Comparison of ENCODE assay signal across 14 cellular contexts in the genomic region with DNA sequence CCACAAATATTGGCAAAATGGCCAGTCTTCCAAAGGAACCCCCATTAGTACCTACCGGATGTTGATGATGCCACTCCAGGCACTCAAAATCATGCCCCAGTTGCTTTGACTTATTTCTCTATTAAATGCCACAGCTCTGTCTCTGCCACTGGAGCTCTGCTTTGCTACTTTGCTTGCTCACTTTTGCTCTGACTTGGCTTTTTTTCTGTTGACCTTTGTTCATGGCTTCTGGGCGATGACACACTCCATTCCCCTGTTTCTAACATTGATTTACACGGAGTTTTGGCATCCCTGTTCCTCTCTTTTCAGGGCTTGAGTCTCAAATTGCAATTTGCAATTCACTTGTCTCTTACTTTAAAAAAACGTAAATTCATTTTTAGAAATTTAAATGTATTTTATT.
DNase-seq lines count a peak whose midpoint lies in the region; ATAC-seq, FAIRE-seq and TF ChIP-seq lines count a peak whose summit lies in the region.
"Had no signal": no experiment of that assay in that cellular context is flagged by ENCODE, and none has a peak within 500 bp of the region (broad histone marks: within the 10 kb centered on the region; RNA-seq: fewer than 3 reads in every experiment).

No MANE protein-coding gene starts in this region.

- H4K8ac ChIP-seq in H9 (replicated peaks; ENCODE audit: insufficient read length, low read depth, low read length) = no peak overlapping the region

- H3K4me1 Mint-ChIP-seq in H9 (peaks cover 5 to 9% of the 10 kb centered on the region in 2 experiments), progenitor cell of endocrine pancreas (ENCODE audit: low read depth) (peaks cover 9% of the 10 kb centered on the region)

- peaks cover 1% of the 10 kb centered on the region; the same call in 1 of the 2 replicates for H3K4me1 ChIP-seq in H9 (ENCODE audit: insufficient read depth, low read length)
- H3K4me1 ChIP-seq in K562 (replicated peaks in 1 of 2; ENCODE audit: control insufficient read depth in 2 of 2, insufficient read depth in 2 of 2, low read length in 2 of 2) = no peaks in the 10 kb centered on the region
- no peaks in the 10 kb centered on the region for H3K4me1 ChIP-seq in OCI-LY7 (ENCODE audit: insufficient read depth, low read length, poor library complexity, severe bottlenecking)
- H3K4me1 ChIP-seq in tibial artery = no peaks in the 10 kb centered on the region

- TF ChIP-seq EP300 in K562 (IDR thresholded peaks at IDR 0.05; ENCODE audit: low read length) = no peak

- no peak overlapping the region for H3K4me3 ChIP-seq in K562
- H3K4me3 ChIP-seq in OCI-LY7 (ENCODE audit: low read depth, low read length, poor library complexity, severe bottlenecking) = no peak overlapping the region
- H3K4me3 ChIP-seq in tibial artery = no peak overlapping the region
- H3K4me3 ChIP-seq: PC-9 had no signal

- no peak overlapping the region for H4K91ac ChIP-seq in H9 (ENCODE audit: insufficient read length, low read depth, low read length)

- no peaks in the 10 kb centered on the region for H3K79me2 ChIP-seq in H9 (ENCODE audit: insufficient read depth, low read length)
- no peaks in the 10 kb centered on the region for H3K79me2 ChIP-seq in K562 (ENCODE audit: control insufficient read depth, insufficient read depth, low read length)
- no peaks in the 10 kb centered on the region for H3K79me2 ChIP-seq in OCI-LY7 (ENCODE audit: insufficient read depth, low read depth, low read length)

- H3K27me3 ChIP-seq in H9 (ENCODE audit: insufficient read depth, low read length) = no peaks in the 10 kb centered on the region
- H3K27me3 ChIP-seq in K562 (ENCODE audit: control insufficient read depth in 2 of 2, insufficient read depth in 2 of 2, low read length in 2 of 2) = peaks cover 6 to 13% of the 10 kb centered on the region in 2 experiments
- no peaks in the 10 kb centered on the region for H3K27me3 ChIP-seq in tibial artery
- H3K27me3 ChIP-seq: BE2C had no signal

- H3T11ph ChIP-seq in H9 (ENCODE audit: low read length) = no peak overlapping the region

- no TSS peak for BruUV-seq in K562 (replicated peaks; lab: Mats Ljungman, UMichigan)
- BruUV-seq in OCI-LY7 (replicated peaks; lab: Mats Ljungman, UMichigan) = no TSS peak

- intact Hi-C loops in K562 (cut with micrococcal nuclease) = no loop called here
- intact Hi-C loops in sciatic nerve (cut with DNase I) = no loop called here
- intact Hi-C loops in OCI-LY7 (cut with micrococcal nuclease; ENCODE audit: unreplicated experiment) = no loop called here
- intact Hi-C loops in tibial artery (cut with DNase I; ENCODE audit: low total_unique reads) = no loop called here

- no CpG with 5 or more reads among the region's 4 CpGs for WGBS in H9 (ENCODE audit: extremely low coverage, insufficient read length, low lambda C conversion rate)
- WGBS in K562 (ENCODE audit: insufficient coverage, low coverage, missing lambda C conversion rate) = 9% methylated on average over 4 of the region's 4 CpGs

- H3K18ac ChIP-seq in H9 (ENCODE audit: insufficient read length, low read depth, low read length) = no peak overlapping the region

- H3K27ac ChIP-seq in H9 (ENCODE audit: insufficient read length, low read depth, low read length) (no peak overlapping the region), K562 (ENCODE audit: extremely low read depth, low read depth, low read length) (no peak overlapping the region), OCI-LY7 (ENCODE audit: low read depth, low read length, poor library complexity, severe bottlenecking) (no peak overlapping the region), tibial artery (no peak overlapping the region)
- H3K27ac ChIP-seq: PC-9 had no signal

- no peaks in the 10 kb centered on the region for H3K9me1 ChIP-seq in K562 (ENCODE audit: control insufficient read depth, insufficient read depth, low read length)

- ATAC-seq in K562 (peak; percentile 12; the same call in 2 of the 3 replicates), left lobe of liver (peak; percentile 97), sciatic nerve (peak; percentile 61)

- no peak overlapping the region for H2BK120ac ChIP-seq in H9 (ENCODE audit: low read depth, low read length, poor library complexity, severe bottlenecking)

- no peak overlapping the region for H2BK15ac ChIP-seq in H9 (ENCODE audit: low read depth, low read length)

- no peaks in the 10 kb centered on the region for H3K79me1 ChIP-seq in H9 (ENCODE audit: insufficient read depth, low read depth, low read length, poor library complexity, severe bottlenecking)

- no peak for TF ChIP-seq RAD21 in K562 (CRISPR knock-in tag; conservative IDR thresholded peaks at IDR 0.05 in 1 of 2, IDR thresholded peaks at IDR 0.05 in 1 of 2)

- CTCF ChIA-PET in K562 (lab: Yijun Ruan, JAX; ENCODE audit: low intra/inter-chr PET ratio) = no interaction called here
- CTCF ChIA-PET in OCI-LY7 (lab: Charles Lee; ENCODE audit: unreplicated experiment) = no interaction called here

- no peaks in the 10 kb centered on the region for H3K9me2 ChIP-seq in OCI-LY7 (ENCODE audit: insufficient read depth, low read length)

- no peak for TF ChIP-seq POLR2A in K562 (conservative IDR thresholded peaks at IDR 0.05)

- no peak overlapping the region for H4K5ac ChIP-seq in H9 (ENCODE audit: insufficient read length, low read depth, low read length)

- H3K14ac ChIP-seq in H9 (ENCODE audit: insufficient read depth, low read length) = peak overlapping the region; percentile 71; the same call in 1 of the 2 replicates

- in situ Hi-C loops in K562 (cut with MboI) = no loop called here

- H3K27me3 Mint-ChIP-seq in H9 (ENCODE audit: low read depth) (no peaks in the 10 kb centered on the region), progenitor cell of endocrine pancreas (no peaks in the 10 kb centered on the region)
- H3K27me3 Mint-ChIP-seq: CD4-positive, alpha-beta memory T cell had no signal

- no peak overlapping the region for H3K4ac ChIP-seq in H9 (ENCODE audit: low read depth, low read length)

- H2AK5ac ChIP-seq in H9 (ENCODE audit: insufficient read length, low read length) = no peak overlapping the region

- no peak overlapping the region for H3K56ac ChIP-seq in H9 (ENCODE audit: insufficient read length, low read depth, low read length)

- no peak for FAIRE-seq in K562 (lab: Jason Lieb, UNC)

- no peak overlapping the region for H3K9ac ChIP-seq in H9 (ENCODE audit: extremely low read depth, insufficient read length, low read length)
- H3K9ac ChIP-seq in K562 (ENCODE audit: insufficient read depth in 1 of 2, low read depth in 2 of 2, low read length in 2 of 2) = no peak overlapping the region

- TF ChIP-seq CTCF in H9 (conservative IDR thresholded peaks at IDR 0.05) = no peak
- no peak for TF ChIP-seq CTCF in K562 (IDR thresholded peaks at IDR 0.05 in 2 of 3, conservative IDR thresholded peaks at IDR 0.05 in 1 of 3; ENCODE audit: insufficient read depth in 2 of 3, low read depth in 1 of 3, low read length in 3 of 3)
- TF ChIP-seq CTCF in OCI-LY7 (conservative IDR thresholded peaks at IDR 0.05; ENCODE audit: low read length) = no peak
- no peak for TF ChIP-seq CTCF in tibial artery (IDR thresholded peaks at IDR 0.05)
- TF ChIP-seq CTCF in progenitor cell of endocrine pancreas (IDR thresholded peaks at IDR 0.05; ENCODE audit: unreplicated experiment) = no peak

- H3K4me3 Mint-ChIP-seq in H9 (no peak overlapping the region), progenitor cell of endocrine pancreas (ENCODE audit: low read depth) (no peak overlapping the region)
- H3K4me3 Mint-ChIP-seq: CD4-positive, alpha-beta memory T cell had no signal

- H2AFZ ChIP-seq in H9 (ENCODE audit: low read length) (no peak overlapping the region), K562 (ENCODE audit: low read depth, low read length) (no peak overlapping the region), OCI-LY7 (ENCODE audit: low read length) (no peak overlapping the region)
- H2AFZ ChIP-seq: PC-9 had no signal

- H3K36me3 Mint-ChIP-seq in H9 (ENCODE audit: insufficient read depth in 1 of 3, low read depth in 3 of 3) (peaks cover 0 to 5% (median 0%) of the 10 kb centered on the region in 3 experiments; a peak in 2 of 7 replicates), progenitor cell of endocrine pancreas (ENCODE audit: insufficient read depth) (peaks cover 2% of the 10 kb centered on the region)
- H3K36me3 Mint-ChIP-seq: CD4-positive, alpha-beta memory T cell had no signal

- H3K23me2 ChIP-seq in H9 (ENCODE audit: insufficient read length, low read depth, low read length, poor library complexity, severe bottlenecking) = no peaks in the 10 kb centered on the region

- H3K4me2 ChIP-seq in H9 (ENCODE audit: insufficient read depth, insufficient read length, low read length) (no peak overlapping the region), K562 (ENCODE audit: insufficient read depth, low read length) (no peak overlapping the region), OCI-LY7 (ENCODE audit: low read length) (no peak overlapping the region)
- H3K4me2 ChIP-seq: PC-9 had no signal

- peak overlapping the region; percentile 12 to 80 (median 63); a peak in 4 of 7 replicates for H3K27ac Mint-ChIP-seq in H9
- no peak overlapping the region for H3K27ac Mint-ChIP-seq in progenitor cell of endocrine pancreas
- H3K27ac Mint-ChIP-seq: CD4-positive, alpha-beta memory T cell had no signal

- DNase-seq in H9 (no peak), K562 (ENCODE audit: extremely low read depth in 1 of 4, low spot score in 3 of 4) (peak in 3 of 4 experiments; percentile 18 to 27 (median 25)), left lobe of liver (ENCODE audit: low spot score) (peak; percentile 58), sciatic nerve (ENCODE audit: low spot score) (no peak), iPS-NIHi11 (ENCODE audit: low spot score) (no peak), OCI-LY7 (ENCODE audit: low spot score) (no peak), tibial artery (no peak), progenitor cell of endocrine pancreas (ENCODE audit: low spot score, unreplicated experiment) (no peak)
- DNase-seq: BE2C; CD4-positive, alpha-beta memory T cell; H7; NCI-H1694; NCI-H446; PC-9 had no signal

- H3K36me3 ChIP-seq in K562 (ENCODE audit: control insufficient read depth, insufficient read depth, low read length) (no peaks in the 10 kb centered on the region), OCI-LY7 (ENCODE audit: insufficient read depth, low read length) (no peaks in the 10 kb centered on the region), tibial artery (no peaks in the 10 kb centered on the region)
- H3K36me3 ChIP-seq: BE2C had no signal

- H3K23ac ChIP-seq in H9 (ENCODE audit: insufficient read length, low read depth, low read length) = no peak overlapping the region

- H2BK5ac ChIP-seq in H9 (ENCODE audit: insufficient read length, low read length) = no peak overlapping the region

- peaks cover 0 to 6% of the 10 kb centered on the region in 2 experiments; a peak in 2 of 5 replicates for H3K9me3 Mint-ChIP-seq in H9
- peaks cover 4% of the 10 kb centered on the region for H3K9me3 Mint-ChIP-seq in progenitor cell of endocrine pancreas (ENCODE audit: low read depth)

- no peaks in the 10 kb centered on the region for H4K20me1 ChIP-seq in H9 (ENCODE audit: control insufficient read depth, insufficient read depth, insufficient read length)
- H4K20me1 ChIP-seq in K562 (replicated peaks; ENCODE audit: control insufficient read depth, insufficient read depth, low read length) = no peaks in the 10 kb centered on the region
- H4K20me1 ChIP-seq in OCI-LY7 (ENCODE audit: insufficient read depth, low read length) = no peaks in the 10 kb centered on the region

- H2BK12ac ChIP-seq in H9 (ENCODE audit: insufficient read length, low read depth, low read length) = no peak overlapping the region

- H3K9me3 ChIP-seq in H9 (ENCODE audit: control insufficient read depth, low read depth, low read length) (no peaks in the 10 kb centered on the region), K562 (replicated peaks; ENCODE audit: control insufficient read depth, insufficient read depth, low read depth, low read length) (no peaks in the 10 kb centered on the region), OCI-LY7 (ENCODE audit: low read length) (no peaks in the 10 kb centered on the region), tibial artery (no peaks in the 10 kb centered on the region)
- H3K9me3 ChIP-seq: BE2C had no signal

- no peak overlapping the region for H2BK20ac ChIP-seq in H9 (ENCODE audit: low read depth, low read length, poor library complexity, severe bottlenecking)

- POLR2A ChIA-PET in K562 (lab: Yijun Ruan, JAX) = interaction anchor here (0.7 to 1.2 kb wide), 2 partner anchors 14 to 20 kb away, joined by 3 read pairs; no protein-coding TSS in a partner anchor
- POLR2A ChIA-PET in OCI-LY7 (lab: Charles Lee) = interaction anchor here (0.6 kb wide), 1 partner anchor 18 kb away, joined by 3 read pairs; no protein-coding TSS in a partner anchor

Comparison
In these comparisons a context has a peak if more than half of its experiments do, and no peak if none do; other contexts are left out.
1. DNase-seq: peak in K562 (3 of 4) and left lobe of liver (single experiment); none in H9 (single experiment), sciatic nerve (single experiment), iPS-NIHi11 (single experiment), OCI-LY7 (single experiment), tibial artery (0 of 2) and progenitor cell of endocrine pancreas (single experiment).
2. ATAC-seq: peak in every context shown above with its lines; median percentile 97 in left lobe of liver; 61 in sciatic nerve; 12 in K562.